Comparison of ENCODE assay signal across 9 cellular contexts in genomic region chr1:19477284-19478240, GRCh38. TPM values are rescaled to one million over a fixed set of nuclear protein-coding genes. Genes with fewer than 3 reads are reported as not detected.
DNase-seq lines count a peak whose midpoint lies in the region; ATAC-seq and TF ChIP-seq lines count a peak whose summit lies in the region.
"Had no signal": no experiment of that assay in that cellular context is flagged by ENCODE, and none has a peak within 500 bp of the region (broad histone marks: within the 10 kb centered on the region; RNA-seq: fewer than 3 reads in every experiment).

No MANE protein-coding gene starts in this region.

- no peak for TF ChIP-seq POLR2A in vagina (IDR thresholded peaks at IDR 0.05)

- no peak for TF ChIP-seq RAD21 in liver (IDR thresholded peaks at IDR 0.05)

- H3K9me3 ChIP-seq in liver (ENCODE audit: control insufficient read depth in 4 of 4, low read length in 3 of 4) (no peaks in the 10 kb centered on the region), vagina (no peaks in the 10 kb centered on the region)

- H3K27me3 ChIP-seq in liver (ENCODE audit: control insufficient read depth in 4 of 4, insufficient read depth in 4 of 4, low read length in 3 of 4) (no peaks in the 10 kb centered on the region), vagina (no peaks in the 10 kb centered on the region)

- H3K36me3 ChIP-seq in liver (ENCODE audit: control insufficient read depth in 4 of 4, insufficient read depth in 3 of 4, low read depth in 1 of 4, low read length in 3 of 4) = no peaks in the 10 kb centered on the region
- peaks cover 0 to 4% of the 10 kb centered on the region in 2 donors for H3K36me3 ChIP-seq in vagina

- H3K4me1 ChIP-seq in liver (ENCODE audit: control insufficient read depth in 4 of 4, insufficient read depth in 4 of 4, low read length in 3 of 4) (peaks cover 6 to 35% (median 18%) of the 10 kb centered on the region in 4 donors), vagina (peaks cover 99% of the 10 kb centered on the region)

- H3K27ac ChIP-seq in liver (ENCODE audit: low read depth in 1 of 2, low read length in 2 of 2) (peak overlapping the region; percentile 44 to 72), vagina (peak overlapping the region; percentile 66)
- H3K27ac ChIP-seq: 22Rv1 had no signal

- WGBS in liver = 76% methylated on average over 11 of the region's 11 CpGs

- intact Hi-C loops in vagina (cut with DNase I) = no loop called here

- H3K4me3 ChIP-seq in liver (ENCODE audit: low read depth in 1 of 3, low read length in 3 of 3) (no peak overlapping the region), vagina (no peak overlapping the region)

- no peak overlapping the region for H3K9ac ChIP-seq in liver (ENCODE audit: low read depth in 1 of 2, low read length in 2 of 2)

- ATAC-seq in activated CD4-positive, CD25-positive, alpha-beta regulatory T cell treated with anti-CD3 and anti-CD28 coated beads, Interleukin-2, amount 50 U/mL, for 24 hours = peak; percentile 53 to 64
- peak; percentile 71 for ATAC-seq in HG03460 (IDR thresholded peaks at IDR 0.05; ENCODE audit: unreplicated experiment)
- no peak for ATAC-seq in GM21576 (IDR thresholded peaks at IDR 0.05; ENCODE audit: unreplicated experiment)

- TF ChIP-seq CTCF in liver (IDR thresholded peaks at IDR 0.05; ENCODE audit: low read depth, low read length, missing input control) (no peak), vagina (IDR thresholded peaks at IDR 0.05) (no peak)

- DNase-seq in activated CD4-positive, CD25-positive, alpha-beta regulatory T cell treated with anti-CD3 and anti-CD28 coated beads, Interleukin-2, amount 50 U/mL, for 72 hours = no peak
- peak; percentile 74 for DNase-seq in activated CD8-positive, alpha-beta memory T cell treated with anti-CD3 and anti-CD28 coated beads, Interleukin-2, amount 50 U/mL, for 48 hours
- DNase-seq in vagina (ENCODE audit: extremely low spot score in 2 of 2) (no peak), GOT3 (lab: John Stamatoyannopoulos, UW) (no peak)

TF ChIP-seq in liver, 16 proteins besides CTCF, POLR2A, EP300 and RAD21:
- no peak for TF ChIP-seq NR2F2 (IDR thresholded peaks at IDR 0.05)
- no peak for TF ChIP-seq ZBTB33 (IDR thresholded peaks at IDR 0.05)
- no peak for TF ChIP-seq GABPA (IDR thresholded peaks at IDR 0.05 in 1 of 2, conservative IDR thresholded peaks at IDR 0.05 in 1 of 2)
- TF ChIP-seq REST (IDR thresholded peaks at IDR 0.05) = no peak
- no peak for TF ChIP-seq HNF4G (IDR thresholded peaks at IDR 0.05)
- no peak for TF ChIP-seq RXRA (IDR thresholded peaks at IDR 0.05)
- TF ChIP-seq TAF1 (conservative IDR thresholded peaks at IDR 0.05) = no peak
- TF ChIP-seq SP1 (IDR thresholded peaks at IDR 0.05) = no peak
- TF ChIP-seq HNF4A (conservative IDR thresholded peaks at IDR 0.05) = no peak
- TF ChIP-seq YY1 (IDR thresholded peaks at IDR 0.05) = no peak
- no peak for TF ChIP-seq ATF3 (IDR thresholded peaks at IDR 0.05)
- TF ChIP-seq FOXA2 (IDR thresholded peaks at IDR 0.05) = no peak
- TF ChIP-seq JUND (IDR thresholded peaks at IDR 0.05) = no peak
- TF ChIP-seq FOXA1 (IDR thresholded peaks at IDR 0.05) = no peak
- no peak for TF ChIP-seq EGR1 (IDR thresholded peaks at IDR 0.05; ENCODE audit: low read depth in 2 of 2)
- no peak for TF ChIP-seq MAX (IDR thresholded peaks at IDR 0.05)

RNA-seq across cellular contexts. Expression of gene CAPZB, which starts 7.8 kb away (rescaled TPM):
- total RNA-seq in liver (10 to 100 TPM; 38.3 to 43.2 TPM), vagina (152 TPM)
- polyA plus RNA-seq in liver = 10 to 100 TPM; 59.0 to 98.9 TPM
